12 cellular contexts compared by ENCODE assay signal in genomic region chr17:82655038-82655479, GRCh38. TPM values are rescaled to one million over a fixed set of nuclear protein-coding genes. Genes with fewer than 3 reads are reported as not detected.
A peak's percentile ranks its signal among the peaks of the same experiment; 100 is the strongest.
DNase-seq lines count a peak whose midpoint lies in the region; ATAC-seq and TF ChIP-seq lines count a peak whose summit lies in the region.
"Had no signal": no experiment of that assay in that cellular context is flagged by ENCODE, and none has a peak within 500 bp of the region (broad histone marks: within the 10 kb centered on the region; RNA-seq: fewer than 3 reads in every experiment).

No MANE protein-coding gene starts in this region.

- H3K9me3 ChIP-seq in transverse colon = no peaks in the 10 kb centered on the region

- no peaks in the 10 kb centered on the region for H3K4me1 Mint-ChIP-seq in activated CD4-positive, alpha-beta T cell treated with anti-CD3 and anti-CD28 coated beads, Interleukin-2, amount 10 ng/mL, durations not matched to agents 24 days and 14 days
- H3K4me1 Mint-ChIP-seq in activated B cell treated with CpG ODN at 0.5 μM for 24 hours = peaks cover 9% of the 10 kb centered on the region

- ATAC-seq in activated B cell treated with CpG ODN at 0.5 μM for 24 hours (ENCODE audit: low read depth) (no peak), GM18870 (IDR thresholded peaks at IDR 0.05; ENCODE audit: unreplicated experiment) (no peak), GM21381 (IDR thresholded peaks at IDR 0.05; ENCODE audit: unreplicated experiment) (no peak)

- CTCF ChIA-PET in activated B cell treated with CpG ODN at 0.5 μM for 24 hours (lab: Charles Lee) = no interaction called here

- H3K27me3 ChIP-seq in layer of hippocampus (ENCODE audit: control insufficient read depth, insufficient read depth, low read length) (no peaks in the 10 kb centered on the region), transverse colon (no peaks in the 10 kb centered on the region)

- intact Hi-C loops in activated CD4-positive, alpha-beta T cell treated with anti-CD3 and anti-CD28 coated beads, Interleukin-2, amount 10 ng/mL, durations not matched to agents 24 days and 14 days (cut with micrococcal nuclease) = no loop called here
- intact Hi-C loops in activated B cell treated with CpG ODN at 0.5 μM for 24 hours (cut with micrococcal nuclease) = no loop called here
- intact Hi-C loops in transverse colon (cut with DNase I; ENCODE audit: low total_unique reads) = no loop called here

- peaks cover 10 to 25% (median 23%) of the 10 kb centered on the region in 4 donors for H3K4me1 ChIP-seq in transverse colon

- H3K36me3 ChIP-seq in transverse colon = no peaks in the 10 kb centered on the region

- H3K27ac Mint-ChIP-seq in activated CD4-positive, alpha-beta T cell treated with anti-CD3 and anti-CD28 coated beads, Interleukin-2, amount 10 ng/mL, durations not matched to agents 24 days and 14 days = peak overlapping the region; percentile 45
- peak overlapping the region; percentile 41 for H3K27ac Mint-ChIP-seq in activated B cell treated with CpG ODN at 0.5 μM for 24 hours

- no peaks in the 10 kb centered on the region for H3K36me3 Mint-ChIP-seq in activated CD4-positive, alpha-beta T cell treated with anti-CD3 and anti-CD28 coated beads, Interleukin-2, amount 10 ng/mL, durations not matched to agents 24 days and 14 days (ENCODE audit: low read depth)
- H3K36me3 Mint-ChIP-seq in activated B cell treated with CpG ODN at 0.5 μM for 24 hours (ENCODE audit: low read depth) = peaks cover 2% of the 10 kb centered on the region

- TF ChIP-seq CTCF in activated B cell treated with CpG ODN at 0.5 μM for 24 hours (IDR thresholded peaks at IDR 0.05) = no peak
- TF ChIP-seq CTCF in transverse colon (IDR thresholded peaks at IDR 0.05) = no peak

- DNase-seq in activated CD4-positive, alpha-beta T cell treated with anti-CD3 and anti-CD28 coated beads, Interleukin-2, amount 10 ng/mL, durations not matched to agents 24 days and 14 days = no peak
- DNase-seq in activated CD4-positive, alpha-beta T cell treated with anti-CD3 and anti-CD28 coated beads, Interleukin-2, amount 50 U/mL, for 4 hours = no peak
- DNase-seq in activated B cell treated with CpG ODN at 0.5 μM for 24 hours (no peak), transverse colon (peak; percentile 60), OCI-M1 (lab: John Stamatoyannopoulos, UW) (no peak)
- DNase-seq: activated CD4-positive, alpha-beta T cell treated with anti-CD3 and anti-CD28 coated beads for 48 hours; activated gamma-delta T cell; DMS79 treated with DMSO at 0.1 percent for 48 hours; NCI-H510A treated with DMSO at 0.1 percent for 48 hours had no signal

- POLR2A ChIA-PET in activated B cell treated with CpG ODN at 0.5 μM for 24 hours (lab: Charles Lee) = no interaction called here

- no peaks in the 10 kb centered on the region for H3K9me3 Mint-ChIP-seq in activated CD4-positive, alpha-beta T cell treated with anti-CD3 and anti-CD28 coated beads, Interleukin-2, amount 10 ng/mL, durations not matched to agents 24 days and 14 days
- H3K9me3 Mint-ChIP-seq in activated B cell treated with CpG ODN at 0.5 μM for 24 hours = no peaks in the 10 kb centered on the region

- no peak for TF ChIP-seq EP300 in transverse colon (IDR thresholded peaks at IDR 0.05; ENCODE audit: low read depth)

- in situ Hi-C loops in transverse colon (cut with MboI; ENCODE audit: low pct_ligation_motif_present in 1 of 4, low pct_unique_long_range_greater_than_20kb in 1 of 4, low sequenced_read_pairs in 3 of 4) = loop anchor here in 2 of 4 donors (10.0 to 25.0 kb wide), 2 partner anchors 107 to 110 kb away; partner anchors contain the start of gene TBCD (in 1 of the 2)

- peak overlapping the region in 1 of 4 donors; percentile 31 for H3K4me3 ChIP-seq in transverse colon

- H3K27me3 Mint-ChIP-seq in activated CD4-positive, alpha-beta T cell treated with anti-CD3 and anti-CD28 coated beads, Interleukin-2, amount 10 ng/mL, durations not matched to agents 24 days and 14 days = no peaks in the 10 kb centered on the region
- no peaks in the 10 kb centered on the region for H3K27me3 Mint-ChIP-seq in activated B cell treated with CpG ODN at 0.5 μM for 24 hours

- H3K4me3 Mint-ChIP-seq in activated CD4-positive, alpha-beta T cell treated with anti-CD3 and anti-CD28 coated beads, Interleukin-2, amount 10 ng/mL, durations not matched to agents 24 days and 14 days = no peak overlapping the region
- H3K4me3 Mint-ChIP-seq in activated B cell treated with CpG ODN at 0.5 μM for 24 hours = no peak overlapping the region

- WGBS in transverse colon (ENCODE audit: low coverage in 1 of 2), 2 donors = 38 to 47% methylated on average over 8 to 15 of the region's 15 CpGs

- peak; percentile 53 for TF ChIP-seq POLR2A in transverse colon (IDR thresholded peaks at IDR 0.05)

- H3K27ac ChIP-seq in layer of hippocampus (ENCODE audit: low read depth, low read length) (peak overlapping the region; percentile 18), transverse colon (peak overlapping the region; percentile 75 to 86 (median 83))

RNA-seq across cellular contexts. Expression of gene WDR45B, which starts 6.8 kb away (rescaled TPM):
- total RNA-seq in activated CD4-positive, alpha-beta T cell treated with anti-CD3 and anti-CD28 coated beads, Interleukin-2, amount 10 ng/mL, durations not matched to agents 24 days and 14 days = 62.8 and 66.8 TPM in 2 replicates
- 48.3 and 51.2 TPM in 2 replicates for total RNA-seq in activated B cell treated with CpG ODN at 0.5 μM for 24 hours
- 100 to 1,000 TPM in 1 of 4 donors, 10 to 100 TPM in 3; 68.1 to 108 (median 83.6) TPM for total RNA-seq in transverse colon

RNA-seq across cellular contexts. Expression of gene RAB40B, which starts 43.4 kb away (rescaled TPM):
- total RNA-seq in activated CD4-positive, alpha-beta T cell treated with anti-CD3 and anti-CD28 coated beads, Interleukin-2, amount 10 ng/mL, durations not matched to agents 24 days and 14 days = 4.9 and 5.4 TPM in 2 replicates
- total RNA-seq in activated B cell treated with CpG ODN at 0.5 μM for 24 hours (2.0 and 2.6 TPM in 2 replicates), transverse colon (10 to 100 TPM; 26.5 to 83.0 (median 59.6) TPM)
